Comparison of ENCODE assay signal across 30 cellular contexts in the genomic region with DNA sequence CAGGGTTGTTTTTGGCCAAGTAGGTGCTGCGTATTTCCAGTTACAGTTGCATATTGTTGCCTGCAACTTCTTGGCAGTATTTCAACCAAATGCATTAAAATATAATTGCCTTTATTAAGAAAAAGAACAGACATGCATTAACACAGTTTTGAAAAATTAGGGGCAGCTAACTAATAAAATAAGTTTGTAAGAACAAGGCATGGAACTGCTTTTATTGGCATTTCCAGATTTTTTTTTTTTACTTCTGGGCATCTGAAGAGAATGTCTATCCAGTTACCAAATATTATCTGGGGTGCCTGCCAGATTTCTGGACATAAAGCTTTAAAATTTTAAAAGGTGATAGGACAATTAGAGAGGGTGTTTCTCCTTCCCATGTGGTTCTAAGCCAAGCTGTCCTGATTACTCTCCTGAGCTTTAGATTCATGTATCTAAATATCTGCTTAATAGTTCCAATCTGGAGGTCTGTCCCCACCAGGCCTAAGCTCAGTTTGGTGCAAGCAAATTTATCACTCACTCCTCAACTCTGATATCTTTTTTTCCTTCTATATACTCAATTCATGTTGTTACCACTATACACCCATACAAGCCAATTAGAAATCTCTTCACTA.
"Had no signal": no experiment of that assay in that cellular context is flagged by ENCODE, and none has a peak within 500 bp of the region (broad histone marks: within the 10 kb centered on the region; RNA-seq: fewer than 3 reads in every experiment).

No MANE protein-coding gene starts in this region.

- H3K27ac Mint-ChIP-seq: immature natural killer cell; mesothelial cell of epicardium; naive B cell; natural killer cell; nephron progenitor cell; neural progenitor cell; stimulated activated memory B cell treated with anti-CD40 and anti-IgM and Interleukin-4, amounts not matched to agents 10 μg/mL and 1 μg/mL and 100 μg/mL, for 72 hours had no signal

- H3K4me1 Mint-ChIP-seq: immature natural killer cell; mesothelial cell of epicardium; naive B cell; natural killer cell; nephron progenitor cell; neural progenitor cell; stimulated activated memory B cell treated with anti-CD40 and anti-IgM and Interleukin-4, amounts not matched to agents 10 μg/mL and 1 μg/mL and 100 μg/mL, for 72 hours had no signal

- H3K27ac ChIP-seq: left lung, lower lobe of right lung, neural progenitor cell, neutrophil, parathyroid adenoma, psoas muscle, right lobe of liver, stomach, testis, thyroid gland, transverse colon, upper lobe of right lung had no signal

- H3K4me3 ChIP-seq: left lung, lower lobe of right lung, neural progenitor cell, psoas muscle, right lobe of liver, smooth muscle cell, stomach, testis, thyroid gland, transverse colon, upper lobe of right lung had no signal

- H3K36me3 ChIP-seq: left lung, lower lobe of right lung, neural progenitor cell, neutrophil, right lobe of liver, stomach, thyroid gland, transverse colon, upper lobe of right lung had no signal

- H3K9me3 ChIP-seq: lower lobe of right lung, neutrophil, psoas muscle, right lobe of liver, stomach, testis, thyroid gland, transverse colon, upper lobe of right lung had no signal

- H3K4me2 ChIP-seq: neural progenitor cell, smooth muscle cell had no signal

- H3K27me3 ChIP-seq: left lung, neural progenitor cell, neutrophil, right lobe of liver, stomach, testis, thyroid gland, transverse colon, upper lobe of right lung had no signal

- ATAC-seq: left colon; left lung; lower lobe of right lung; natural killer cell; psoas muscle; right lobe of liver; stimulated activated memory B cell treated with anti-CD40 and anti-IgM and Interleukin-4, amounts not matched to agents 10 μg/mL and 1 μg/mL and 100 μg/mL, for 72 hours; upper lobe of right lung had no signal

- H3K4me3 Mint-ChIP-seq: immature natural killer cell; mesothelial cell of epicardium; naive B cell; natural killer cell; nephron progenitor cell; neural progenitor cell; stimulated activated memory B cell treated with anti-CD40 and anti-IgM and Interleukin-4, amounts not matched to agents 10 μg/mL and 1 μg/mL and 100 μg/mL, for 72 hours had no signal

- H2AFZ ChIP-seq: neural progenitor cell, parathyroid adenoma had no signal

- H3K9me3 Mint-ChIP-seq: neural progenitor cell had no signal

- H3K4me1 ChIP-seq: left lung, lower lobe of right lung, neural progenitor cell, parathyroid adenoma, psoas muscle, right lobe of liver, stomach, testis, thyroid gland, transverse colon, upper lobe of right lung had no signal

- DNase-seq: hypothalamus; immature natural killer cell; kidney; left colon; left lung; lower lobe of right lung; mammary epithelial cell; mesendoderm; naive B cell; natural killer cell; nephron progenitor cell; occipital lobe; psoas muscle; right lobe of liver; stimulated activated CD4-positive, alpha-beta T cell treated with anti-CD3 and anti-CD28 coated beads, Interleukin-1b, Interleukin-23, amount 100 ng/mL, for 48 hours; stimulated activated CD4-positive, alpha-beta T cell treated with anti-CD3 and anti-CD28 coated beads, Interleukin-2, amount 100 ng/mL, for 48 hours; stimulated activated CD4-positive, alpha-beta T cell treated with anti-CD3 and anti-CD28 coated beads, Interleukin-4, amount 100 ng/mL, for 4 hours; stimulated activated CD8-positive, alpha-beta memory T cell treated with anti-CD3 and anti-CD28 coated beads, Interleukin-4, amount 100 ng/mL, for 48 hours; stimulated activated naive CD4-positive, alpha-beta T cell treated with Interleukin-2 at 50 U/mL for 16 hours; stomach; testis; thyroid gland; transverse colon; upper lobe of right lung had no signal

- H3K27me3 Mint-ChIP-seq: naive B cell; stimulated activated memory B cell treated with anti-CD40 and anti-IgM and Interleukin-4, amounts not matched to agents 10 μg/mL and 1 μg/mL and 100 μg/mL, for 72 hours had no signal

- H3K9ac ChIP-seq: neural progenitor cell, parathyroid adenoma had no signal
